Comparison of ENCODE assay signal across 8 cellular contexts in genomic region chr7:99971242-99971641, GRCh38. TPM values are rescaled to one million over a fixed set of nuclear protein-coding genes. Genes with fewer than 3 reads are reported as not detected.
"Had no signal": no experiment of that assay in that cellular context is flagged by ENCODE, and none has a peak within 500 bp of the region (broad histone marks: within the 10 kb centered on the region; RNA-seq: fewer than 3 reads in every experiment).

No MANE protein-coding gene starts in this region.

- H3K4me3 ChIP-seq: GM23248, HAP-1 had no signal

- ATAC-seq: HCT116 had no signal

- H3K4me1 Mint-ChIP-seq: IgD-negative memory B cell had no signal

- H3K27ac ChIP-seq: GM23248 had no signal

- H2AFZ ChIP-seq: GM23248 had no signal

- DNase-seq: GM23248, GOT3, H7, HFFc6 had no signal

- H3K4me3 Mint-ChIP-seq: HFFc6, IgD-negative memory B cell had no signal

- H3K36me3 Mint-ChIP-seq: IgD-negative memory B cell had no signal

- H3K9me3 ChIP-seq: HAP-1 had no signal

- H3K4me1 ChIP-seq: HAP-1 had no signal

- H3K27ac Mint-ChIP-seq: HFFc6, IgD-negative memory B cell had no signal

- H3K9me3 Mint-ChIP-seq: HFFc6 had no signal

- H3K36me3 ChIP-seq: HAP-1 had no signal

- H3K9ac ChIP-seq: GM23248 had no signal

RNA-seq across cellular contexts. Expression of gene AZGP1, which starts 4.6 kb away (rescaled TPM):
- total RNA-seq: GM23248, H7, HFFc6 had no signal
- polyA plus RNA-seq: GM23248, IgD-negative memory B cell had no signal

RNA-seq across cellular contexts. Expression of gene GJC3, which starts 41.8 kb away (rescaled TPM):
- total RNA-seq: GM23248, HFFc6, HT-29 had no signal
- polyA plus RNA-seq: GM23248, IgD-negative memory B cell had no signal
